9 cellular contexts compared by ENCODE assay signal in the genomic region with DNA sequence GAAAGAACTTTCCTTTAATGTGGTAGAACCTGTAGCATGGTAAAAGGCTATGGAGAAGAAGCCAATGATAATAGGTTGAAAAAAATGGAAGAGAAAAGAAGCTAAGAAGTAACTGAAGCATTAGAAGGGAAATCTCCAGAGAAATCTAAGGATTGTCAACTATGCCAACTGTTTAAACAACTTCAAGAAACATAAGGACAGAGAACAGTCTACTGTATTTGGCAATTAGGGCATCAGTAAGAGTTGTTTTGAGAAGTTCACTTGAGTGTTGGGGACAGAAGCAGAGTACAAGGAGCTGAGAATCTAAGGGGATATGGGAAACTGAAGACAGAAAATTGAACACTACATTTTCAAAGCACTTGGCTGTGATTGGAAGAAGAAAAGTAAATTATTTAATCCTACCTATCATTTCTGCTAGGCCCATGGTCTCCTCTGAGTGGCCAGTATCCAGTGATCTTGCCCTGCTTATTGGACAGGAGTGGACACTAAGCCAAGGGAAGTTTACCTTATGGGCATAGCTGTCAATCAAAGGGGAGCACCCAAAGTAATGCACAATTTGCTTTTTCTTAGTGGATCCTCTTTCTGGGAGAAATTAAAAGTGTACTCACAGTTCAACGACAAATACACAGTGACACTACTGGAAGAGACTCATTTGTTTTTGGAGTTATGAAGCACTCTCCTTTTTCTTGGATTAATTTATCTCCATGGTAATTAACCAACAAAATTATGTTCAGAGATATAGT. TPM values are rescaled to one million over a fixed set of nuclear protein-coding genes. Genes with fewer than 3 reads are reported as not detected.
DNase-seq lines count a peak whose midpoint lies in the region; ATAC-seq and TF ChIP-seq lines count a peak whose summit lies in the region.
"Had no signal": no experiment of that assay in that cellular context is flagged by ENCODE, and none has a peak within 500 bp of the region (broad histone marks: within the 10 kb centered on the region; RNA-seq: fewer than 3 reads in every experiment).

No MANE protein-coding gene starts in this region.

- H3K27ac ChIP-seq in DOHH2 (ENCODE audit: low read depth, low read length) (peak overlapping the region; percentile 40), MM.1S (ENCODE audit: low read length) (peak overlapping the region; percentile 77), brain microvascular endothelial cell (peak overlapping the region; percentile 92), sigmoid colon (peak overlapping the region in 3 of 4 donors; percentile 28 to 44 (median 35))
- H3K27ac ChIP-seq: cardiac muscle cell had no signal

- H3K9me2 ChIP-seq in DOHH2 (replicated peaks; ENCODE audit: control insufficient read depth, low read length): no peaks in the 10 kb centered on the region
- H3K9me2 ChIP-seq in MM.1S (replicated peaks; ENCODE audit: insufficient read depth, low read length): no peaks in the 10 kb centered on the region

- no peak for TF ChIP-seq POLR2A in sigmoid colon (IDR thresholded peaks at IDR 0.05)

- DNase-seq in MM.1S: no peak
- no peak for DNase-seq in brain microvascular endothelial cell
- DNase-seq in sigmoid colon: no peak
- DNase-seq in left colon: no peak
- DNase-seq in NCI-H146 (lab: John Stamatoyannopoulos, UW): no peak
- DNase-seq in NCI-H2029 treated with DMSO at 0.1 percent for 48 hours (lab: John Stamatoyannopoulos, UW): no peak

- H3K36me3 ChIP-seq in DOHH2 (ENCODE audit: control insufficient read depth, low read length): no peaks in the 10 kb centered on the region
- H3K36me3 ChIP-seq in MM.1S (replicated peaks; ENCODE audit: insufficient read depth, low read length): no peaks in the 10 kb centered on the region
- no peaks in the 10 kb centered on the region for H3K36me3 ChIP-seq in brain microvascular endothelial cell (replicated peaks)
- no peaks in the 10 kb centered on the region for H3K36me3 ChIP-seq in sigmoid colon
- H3K36me3 ChIP-seq: cardiac muscle cell had no signal

- H3K9ac ChIP-seq in MM.1S (ENCODE audit: low read length): peak overlapping the region; percentile 20

- peaks cover 8% of the 10 kb centered on the region for H3F3A ChIP-seq in DOHH2 (ENCODE audit: control insufficient read depth, insufficient read depth)
- H3F3A ChIP-seq in MM.1S (ENCODE audit: insufficient read depth, low read length): peaks cover 7% of the 10 kb centered on the region; the same call in 1 of the 2 replicates

- WGBS in sigmoid colon, 2 donors: 53 to 83% methylated on average over 1 of the region's 1 CpG

- ATAC-seq in left colon: no peak
- no peak for ATAC-seq in HG03520 (IDR thresholded peaks at IDR 0.05; ENCODE audit: unreplicated experiment)

- peak overlapping the region; percentile 12 for H2AFZ ChIP-seq in MM.1S (ENCODE audit: low read length)

- TF ChIP-seq EP300 in sigmoid colon (IDR thresholded peaks at IDR 0.05): no peak

- intact Hi-C loops in sigmoid colon (cut with DNase I) (no loop called here), left colon (cut with DNase I, micrococcal nuclease) (no loop called here)

- peaks cover 24% of the 10 kb centered on the region for H3K4me1 ChIP-seq in DOHH2 (ENCODE audit: control insufficient read depth, low read length)
- peaks cover 38% of the 10 kb centered on the region for H3K4me1 ChIP-seq in MM.1S (ENCODE audit: low read length)
- H3K4me1 ChIP-seq in sigmoid colon: peaks cover 0 to 22% (median 15%) of the 10 kb centered on the region in 4 donors

- TF ChIP-seq CTCF in DOHH2 (IDR thresholded peaks at IDR 0.05; ENCODE audit: low read depth, low read length, poor library complexity, severe bottlenecking) (no peak), MM.1S (IDR thresholded peaks at IDR 0.05; ENCODE audit: low read length) (no peak), brain microvascular endothelial cell (IDR thresholded peaks at IDR 0.05; ENCODE audit: low read depth, low read length, missing control alignments) (no peak), sigmoid colon (IDR thresholded peaks at IDR 0.05) (no peak)

- in situ Hi-C loops in brain microvascular endothelial cell (cut with HindIII; ENCODE audit: low pct_ligation_motif_present, low sequenced_read_pairs): no loop called here

- H3K79me2 ChIP-seq in DOHH2 (ENCODE audit: control insufficient read depth, low read length) (no peaks in the 10 kb centered on the region), MM.1S (ENCODE audit: low read length) (no peaks in the 10 kb centered on the region)

- H3K9me3 ChIP-seq in DOHH2 (ENCODE audit: control insufficient read depth, insufficient read depth, low read length) (no peaks in the 10 kb centered on the region), MM.1S (replicated peaks; ENCODE audit: insufficient read depth, low read length) (no peaks in the 10 kb centered on the region), sigmoid colon (no peaks in the 10 kb centered on the region)

- H3K4me3 ChIP-seq in DOHH2 (ENCODE audit: low read length) (peak overlapping the region; percentile 23; the same call in 1 of the 2 replicates), MM.1S (ENCODE audit: low read length) (0 out of 2 replicates have a peak overlapping the region, but pooled peaks have one; percentile 3), brain microvascular endothelial cell (ENCODE audit: low read depth, low read length) (no peak overlapping the region), sigmoid colon (no peak overlapping the region)
- H3K4me3 ChIP-seq: cardiac muscle cell had no signal

- H3K27me3 ChIP-seq in DOHH2 (ENCODE audit: control insufficient read depth, low read length) (no peaks in the 10 kb centered on the region), MM.1S (replicated peaks; ENCODE audit: insufficient read depth, low read length) (no peaks in the 10 kb centered on the region), brain microvascular endothelial cell (replicated peaks) (no peaks in the 10 kb centered on the region), sigmoid colon (no peaks in the 10 kb centered on the region)
- H3K27me3 ChIP-seq: cardiac muscle cell had no signal

- H4K20me1 ChIP-seq in DOHH2 (ENCODE audit: control insufficient read depth, insufficient read depth, low read depth, low read length) (no peaks in the 10 kb centered on the region), MM.1S (ENCODE audit: insufficient read depth, low read length) (no peaks in the 10 kb centered on the region)

- peak overlapping the region; percentile 53 for H3K4me2 ChIP-seq in DOHH2 (ENCODE audit: low read length)
- peak overlapping the region; percentile 49 for H3K4me2 ChIP-seq in MM.1S (ENCODE audit: low read depth, low read length)

RNA-seq across cellular contexts. Expression of a gene that starts 56.5 kb away (rescaled TPM):
- total RNA-seq in sigmoid colon (10 to 100 TPM; 13.9 to 84.0 (median 36.6) TPM), left colon (10 to 100 TPM; 25.4 to 27.1 TPM)
- 10 to 100 TPM in 2 of 3 donors, 1 to 10 TPM in 1; 8.3 to 21.3 (median 15.0) TPM for polyA plus RNA-seq in sigmoid colon

Comparison
In these comparisons a context has a peak if more than half of its experiments do, and no peak if none do; other contexts are left out.
1. H3K27ac ChIP-seq: peak in every context shown above with its lines; median percentile 92 in brain microvascular endothelial cell; 77 in MM.1S; 40 in DOHH2; 35 in sigmoid colon.
2. H3K4me3 ChIP-seq: peak in DOHH2 (single experiment) and MM.1S (single experiment); none in brain microvascular endothelial cell (single experiment) and sigmoid colon (0 of 4).